ENCODE assay signal across 1 cellular context in genomic region chr2:167215595-167215994, GRCh38.
A peak's percentile ranks its signal among the peaks of the same experiment; 100 is the strongest.
TF ChIP-seq lines count a peak whose summit lies in the region.

No MANE protein-coding gene starts in this region.

TF ChIP-seq in K562, 482 proteins besides CTCF, POLR2A, EP300 and RAD21:
- TF ChIP-seq, protein P1, sequence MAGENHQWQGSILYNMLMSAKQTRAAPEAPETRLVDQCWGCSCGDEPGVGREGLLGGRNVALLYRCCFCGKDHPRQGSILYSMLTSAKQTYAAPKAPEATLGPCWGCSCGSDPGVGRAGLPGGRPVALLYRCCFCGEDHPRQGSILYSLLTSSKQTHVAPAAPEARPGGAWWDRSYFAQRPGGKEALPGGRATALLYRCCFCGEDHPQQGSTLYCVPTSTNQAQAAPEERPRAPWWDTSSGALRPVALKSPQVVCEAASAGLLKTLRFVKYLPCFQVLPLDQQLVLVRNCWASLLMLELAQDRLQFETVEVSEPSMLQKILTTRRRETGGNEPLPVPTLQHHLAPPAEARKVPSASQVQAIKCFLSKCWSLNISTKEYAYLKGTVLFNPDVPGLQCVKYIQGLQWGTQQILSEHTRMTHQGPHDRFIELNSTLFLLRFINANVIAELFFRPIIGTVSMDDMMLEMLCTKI (IDR thresholded peaks at IDR 0.05; ENCODE audit: partially characterized antibody): no peak
- no peak for TF ChIP-seq ELF1 (tag; IDR thresholded peaks at IDR 0.05)
- TF ChIP-seq MAFF (IDR thresholded peaks at IDR 0.05; ENCODE audit: low read length): peak; percentile 72; the same call in 1 of the 2 replicates
- no peak for TF ChIP-seq ZNF695 (CRISPR knock-in tag; IDR thresholded peaks at IDR 0.05)
- TF ChIP-seq PHB2 (IDR thresholded peaks at IDR 0.05; ENCODE audit: low read depth): no peak
- TF ChIP-seq SOX6 (IDR thresholded peaks at IDR 0.05): no peak
- TF ChIP-seq KDM5B (IDR thresholded peaks at IDR 0.05; ENCODE audit: insufficient replicate concordance, low read depth, low read length): no peak
- no peak for TF ChIP-seq TCF3 (CRISPR knock-in tag; IDR thresholded peaks at IDR 0.05)
- TF ChIP-seq MLLT1 (IDR thresholded peaks at IDR 0.05): no peak
- TF ChIP-seq ZNF316 (IDR thresholded peaks at IDR 0.05): peak; percentile 49; the same call in 1 of the 2 replicates
- no peak for TF ChIP-seq RBFOX2 (IDR thresholded peaks at IDR 0.05; ENCODE audit: low read depth, low read length)
- no peak for TF ChIP-seq ZNF143 (CRISPR knock-in tag; IDR thresholded peaks at IDR 0.05)
- TF ChIP-seq MAFG (tag; conservative IDR thresholded peaks at IDR 0.05): peak; percentile 62
- TF ChIP-seq ZNF77 (CRISPR knock-in tag; IDR thresholded peaks at IDR 0.05): no peak
- peak; percentile 78 for TF ChIP-seq MAFK (IDR thresholded peaks at IDR 0.05; ENCODE audit: low read length)
- no peak for TF ChIP-seq FOXP1 (CRISPR knock-in tag; IDR thresholded peaks at IDR 0.05)
- no peak for TF ChIP-seq SAP30 (IDR thresholded peaks at IDR 0.05; ENCODE audit: borderline replicate concordance, insufficient read depth, low read depth, low read length, poor library complexity, severe bottlenecking)
- TF ChIP-seq RBM25 (IDR thresholded peaks at IDR 0.05; ENCODE audit: low read depth, low read length, severe bottlenecking): no peak
- TF ChIP-seq ZNF184 (CRISPR knock-in tag; IDR thresholded peaks at IDR 0.05): no peak
- no peak for TF ChIP-seq MTA2 (IDR thresholded peaks at IDR 0.05; ENCODE audit: low read depth)
- no peak for TF ChIP-seq DEAF1 (CRISPR knock-in tag; IDR thresholded peaks at IDR 0.05)
- no peak for TF ChIP-seq PTRF (tag; IDR thresholded peaks at IDR 0.05)
- peak; percentile 40 for TF ChIP-seq C11orf30 (IDR thresholded peaks at IDR 0.05; ENCODE audit: low read depth)
- TF ChIP-seq, protein P2, sequence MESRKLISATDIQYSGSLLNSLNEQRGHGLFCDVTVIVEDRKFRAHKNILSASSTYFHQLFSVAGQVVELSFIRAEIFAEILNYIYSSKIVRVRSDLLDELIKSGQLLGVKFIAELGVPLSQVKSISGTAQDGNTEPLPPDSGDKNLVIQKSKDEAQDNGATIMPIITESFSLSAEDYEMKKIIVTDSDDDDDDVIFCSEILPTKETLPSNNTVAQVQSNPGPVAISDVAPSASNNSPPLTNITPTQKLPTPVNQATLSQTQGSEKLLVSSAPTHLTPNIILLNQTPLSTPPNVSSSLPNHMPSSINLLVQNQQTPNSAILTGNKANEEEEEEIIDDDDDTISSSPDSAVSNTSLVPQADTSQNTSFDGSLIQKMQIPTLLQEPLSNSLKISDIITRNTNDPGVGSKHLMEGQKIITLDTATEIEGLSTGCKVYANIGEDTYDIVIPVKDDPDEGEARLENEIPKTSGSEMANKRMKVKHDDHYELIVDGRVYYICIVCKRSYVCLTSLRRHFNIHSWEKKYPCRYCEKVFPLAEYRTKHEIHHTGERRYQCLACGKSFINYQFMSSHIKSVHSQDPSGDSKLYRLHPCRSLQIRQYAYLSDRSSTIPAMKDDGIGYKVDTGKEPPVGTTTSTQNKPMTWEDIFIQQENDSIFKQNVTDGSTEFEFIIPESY (CRISPR knock-in tag; IDR thresholded peaks at IDR 0.05): no peak
- no peak for TF ChIP-seq FOXJ2 (tag; IDR thresholded peaks at IDR 0.05)
- TF ChIP-seq SMAD1 (IDR thresholded peaks at IDR 0.05; ENCODE audit: low read depth, low read length, partially characterized antibody): no peak
- no peak for TF ChIP-seq MTF1 (CRISPR knock-in tag; IDR thresholded peaks at IDR 0.05; ENCODE audit: borderline replicate concordance)
- no peak for TF ChIP-seq SMAD3 (CRISPR knock-in tag; conservative IDR thresholded peaks at IDR 0.05)
